Comparison of ENCODE assay signal across 10 cellular contexts in genomic region chr9:135978650-135979461, GRCh38. TPM values are rescaled to one million over a fixed set of nuclear protein-coding genes. Genes with fewer than 3 reads are reported as not detected.
DNase-seq lines count a peak whose midpoint lies in the region; ATAC-seq and TF ChIP-seq lines count a peak whose summit lies in the region.
"Had no signal": no experiment of that assay in that cellular context is flagged by ENCODE, and none has a peak within 500 bp of the region (broad histone marks: within the 10 kb centered on the region; RNA-seq: fewer than 3 reads in every experiment).

No MANE protein-coding gene starts in this region.

- intact Hi-C loops in activated B cell treated with CpG ODN at 0.5 μM for 24 hours (cut with micrococcal nuclease) = no loop called here

- no peaks in the 10 kb centered on the region for H3K9me3 Mint-ChIP-seq in activated B cell treated with CpG ODN at 0.5 μM for 24 hours
- H3K9me3 Mint-ChIP-seq in brain = no peaks in the 10 kb centered on the region
- H3K9me3 Mint-ChIP-seq: type B pancreatic cell had no signal

- CTCF ChIA-PET in activated B cell treated with CpG ODN at 0.5 μM for 24 hours (lab: Charles Lee) = no interaction called here

- H3K4me3 Mint-ChIP-seq in activated B cell treated with CpG ODN at 0.5 μM for 24 hours (no peak overlapping the region), brain (no peak overlapping the region)
- H3K4me3 Mint-ChIP-seq: type B pancreatic cell had no signal

- H3K9ac ChIP-seq in DND-41 (ENCODE audit: low read depth, low read length) = no peak overlapping the region

- H3K36me3 ChIP-seq in DND-41 (ENCODE audit: insufficient read depth, low read length) (no peaks in the 10 kb centered on the region), SJCRH30 (no peaks in the 10 kb centered on the region)
- H3K36me3 ChIP-seq: HAP-1 had no signal

- peaks cover 18% of the 10 kb centered on the region for H3K27me3 Mint-ChIP-seq in activated B cell treated with CpG ODN at 0.5 μM for 24 hours
- H3K27me3 Mint-ChIP-seq in brain = peaks cover 7% of the 10 kb centered on the region

- H3K4me2 ChIP-seq in DND-41 (ENCODE audit: insufficient read depth, low read length) = no peak overlapping the region

- H3K4me1 ChIP-seq in DND-41 (ENCODE audit: insufficient read depth, low read length) (no peaks in the 10 kb centered on the region), SJCRH30 (peaks cover 9% of the 10 kb centered on the region)
- H3K4me1 ChIP-seq: HAP-1 had no signal

- H3K27me3 ChIP-seq in DND-41 (ENCODE audit: insufficient read depth, low read length, poor library complexity) (peaks cover 5% of the 10 kb centered on the region), SJCRH30 (peaks cover 23% of the 10 kb centered on the region; the same call in 1 of the 2 replicates)

- H3K79me2 ChIP-seq in DND-41 (ENCODE audit: insufficient read depth, low read length) = no peaks in the 10 kb centered on the region

- ATAC-seq in DND-41 (ENCODE audit: insufficient read depth, low read depth) (peak; percentile 54), activated B cell treated with CpG ODN at 0.5 μM for 24 hours (ENCODE audit: low read depth) (peak; percentile 37), HG03460 (IDR thresholded peaks at IDR 0.05; ENCODE audit: unreplicated experiment) (no peak), GM18907 (IDR thresholded peaks at IDR 0.05; ENCODE audit: unreplicated experiment) (no peak), GM21390 (IDR thresholded peaks at IDR 0.05; ENCODE audit: unreplicated experiment) (no peak)

- H2AFZ ChIP-seq in DND-41 (ENCODE audit: low read depth, low read length) = no peak overlapping the region

- DNase-seq in DND-41 = peak; percentile 24
- DNase-seq in activated B cell treated with CpG ODN at 0.5 μM for 24 hours = no peak
- peak; percentile 15 for DNase-seq in stimulated activated CD4-positive, alpha-beta T cell treated with anti-CD3 and anti-CD28 coated beads, Interleukin-12 subunit alpha, Interleukin-12 subunit beta, amount 100 ng/mL, for 4 hours
- no peak for DNase-seq in SJCRH30

- POLR2A ChIA-PET in activated B cell treated with CpG ODN at 0.5 μM for 24 hours (lab: Charles Lee) = no interaction called here

- no peak overlapping the region for H3K27ac ChIP-seq in DND-41 (ENCODE audit: low read length)
- no peak overlapping the region for H3K27ac ChIP-seq in SJCRH30

- H3K4me1 Mint-ChIP-seq in activated B cell treated with CpG ODN at 0.5 μM for 24 hours (peaks cover 7% of the 10 kb centered on the region), brain (peaks cover 32% of the 10 kb centered on the region)

- no peaks in the 10 kb centered on the region for H3K9me3 ChIP-seq in DND-41 (ENCODE audit: insufficient read depth, low read length, severe bottlenecking)
- H3K9me3 ChIP-seq in SJCRH30 (replicated peaks) = no peaks in the 10 kb centered on the region
- H3K9me3 ChIP-seq: HAP-1 had no signal

- H3K27ac Mint-ChIP-seq in activated B cell treated with CpG ODN at 0.5 μM for 24 hours (no peak overlapping the region), brain (peak overlapping the region in 4 of 5 experiments; percentile 28 to 61 (median 44))
- H3K27ac Mint-ChIP-seq: type B pancreatic cell had no signal

- H3K36me3 Mint-ChIP-seq in activated B cell treated with CpG ODN at 0.5 μM for 24 hours (ENCODE audit: low read depth) (no peaks in the 10 kb centered on the region), brain (no peaks in the 10 kb centered on the region)
- H3K36me3 Mint-ChIP-seq: type B pancreatic cell had no signal

- no peaks in the 10 kb centered on the region; the same call in 1 of the 2 replicates for H4K20me1 ChIP-seq in DND-41 (ENCODE audit: insufficient read depth, low read length)

- H3K4me3 ChIP-seq in DND-41 (ENCODE audit: low read depth in 1 of 2, low read length in 2 of 2) = no peak overlapping the region
- H3K4me3 ChIP-seq in SJCRH30 = no peak overlapping the region
- H3K4me3 ChIP-seq: HAP-1 had no signal

- TF ChIP-seq CTCF in DND-41 (IDR thresholded peaks at IDR 0.05; ENCODE audit: borderline replicate concordance, extremely low read depth, low read length, poor library complexity, severe bottlenecking) (no peak), activated B cell treated with CpG ODN at 0.5 μM for 24 hours (IDR thresholded peaks at IDR 0.05) (no peak), brain (conservative IDR thresholded peaks at IDR 0.05) (no peak)

RNA-seq across cellular contexts. Expression of gene UBAC1, which starts 17.7 kb away (rescaled TPM):
- total RNA-seq in activated B cell treated with CpG ODN at 0.5 μM for 24 hours = 24.3 and 25.5 TPM in 2 replicates
- 80.4 TPM for polyA plus RNA-seq in brain (ENCODE audit: insufficient read depth, low read depth, low replicate concordance)
- total RNA-seq in SJCRH30 (2014; rRNA removed; shearing (Covaris generic)) = 60.6 and 62.8 TPM in 2 replicates

Comparison
In these comparisons a context has a peak if more than half of its experiments do, and no peak if none do; other contexts are left out.
1. ATAC-seq: peak in DND-41 (single experiment) and activated B cell treated with CpG ODN at 0.5 μM for 24 hours (single experiment); none in HG03460 (single experiment), GM18907 (single experiment) and GM21390 (single experiment).
2. DNase-seq: peak in DND-41 (single experiment) and stimulated activated CD4-positive, alpha-beta T cell treated with anti-CD3 and anti-CD28 coated beads, Interleukin-12 subunit alpha, Interleukin-12 subunit beta, amount 100 ng/mL, for 4 hours (single experiment); none in activated B cell treated with CpG ODN at 0.5 μM for 24 hours (single experiment) and SJCRH30 (0 of 2).